18 cellular contexts compared by ENCODE assay signal in the genomic region with DNA sequence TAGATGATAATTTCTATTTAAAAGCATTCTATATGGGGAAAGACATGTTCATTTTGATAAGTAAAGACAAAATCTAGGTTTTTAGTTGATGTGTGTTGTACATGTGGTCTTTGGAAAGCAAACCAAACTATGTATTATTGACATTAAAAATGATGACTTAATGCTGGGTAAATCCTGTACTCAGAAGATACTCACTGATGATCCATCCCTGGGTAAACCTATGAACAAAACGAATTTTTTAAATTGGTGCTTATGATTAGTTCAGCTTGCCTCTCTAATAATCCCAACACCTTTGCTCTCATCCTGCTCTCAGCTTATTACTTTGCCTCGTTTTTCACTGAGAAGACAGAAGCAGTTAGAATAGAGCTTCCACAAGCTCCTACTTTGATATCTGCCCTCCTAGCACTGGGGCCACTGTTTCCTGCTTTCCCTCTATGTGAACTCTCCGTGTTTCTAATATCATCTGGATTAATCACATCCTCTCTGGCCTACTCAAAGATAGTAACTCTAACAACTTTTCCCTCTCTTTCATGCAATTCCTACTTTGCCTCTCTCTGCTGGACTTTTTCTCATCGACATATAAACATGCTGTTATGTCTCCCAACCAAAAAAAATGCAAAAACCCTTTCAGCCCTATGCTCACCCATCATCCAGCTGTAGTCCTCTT. TPM values are rescaled to one million over a fixed set of nuclear protein-coding genes. Genes with fewer than 3 reads are reported as not detected.
DNase-seq lines count a peak whose midpoint lies in the region; ATAC-seq, FAIRE-seq and TF ChIP-seq lines count a peak whose summit lies in the region.
"Had no signal": no experiment of that assay in that cellular context is flagged by ENCODE, and none has a peak within 500 bp of the region (broad histone marks: within the 10 kb centered on the region; RNA-seq: fewer than 3 reads in every experiment).

No MANE protein-coding gene starts in this region.

- TF ChIP-seq CTCF in astrocyte (IDR thresholded peaks at IDR 0.05; ENCODE audit: insufficient read depth, low read depth, low read length) (no peak), GM20000 (IDR thresholded peaks at IDR 0.05; ENCODE audit: extremely low read depth, missing control alignments) (no peak), hepatocyte (IDR thresholded peaks at IDR 0.05; ENCODE audit: poor library complexity) (no peak)

- H3K9me3 ChIP-seq in astrocyte (ENCODE audit: insufficient read depth, low read depth, low read length) (no peaks in the 10 kb centered on the region), hepatocyte (ENCODE audit: low read depth) (no peaks in the 10 kb centered on the region)
- H3K9me3 ChIP-seq: esophagus squamous epithelium, left lung had no signal

- H3K79me2 ChIP-seq in ACC112 (ENCODE audit: control insufficient read depth, insufficient read depth, low read length, unreplicated experiment) (peaks cover 7% of the 10 kb centered on the region), astrocyte (ENCODE audit: insufficient read depth, low read length) (peaks cover 10% of the 10 kb centered on the region), hepatocyte (no peaks in the 10 kb centered on the region)

- H4K20me1 ChIP-seq in astrocyte (ENCODE audit: insufficient read depth, low read length), result no peaks in the 10 kb centered on the region
- H4K20me1 ChIP-seq in hepatocyte (ENCODE audit: insufficient read depth, poor library complexity, severe bottlenecking), result no peaks in the 10 kb centered on the region

- H3K27ac ChIP-seq in ACC112 (ENCODE audit: low read depth, low read length) (peak overlapping the region; percentile 83), astrocyte (ENCODE audit: low read depth, low read length) (peak overlapping the region; percentile 84), hepatocyte (no peak overlapping the region)
- H3K27ac ChIP-seq: esophagus squamous epithelium, WERI-Rb-1 had no signal

- no peaks in the 10 kb centered on the region for H3K9me2 ChIP-seq in hepatocyte (replicated peaks; ENCODE audit: insufficient read depth)

- H3K4me3 Mint-ChIP-seq in astrocyte (ENCODE audit: unreplicated experiment), result no peak overlapping the region
- no peak overlapping the region for H3K4me3 Mint-ChIP-seq in T-helper 2 cell treated with Interferon-gamma antibody and Interleukin-4, amounts not matched to agents 5 μg/mL and 100 μg/mL, for 36 hours
- H3K4me3 Mint-ChIP-seq: stimulated activated naive B cell treated with anti-CD40 and anti-IgM and Interleukin-4, amounts not matched to agents 10 μg/mL and 1 μg/mL and 100 μg/mL, for 72 hours had no signal

- peaks cover 5% of the 10 kb centered on the region; the same call in 1 of the 2 replicates for H3K36me3 ChIP-seq in ACC112 (ENCODE audit: insufficient read depth, low read length)
- H3K36me3 ChIP-seq in astrocyte (ENCODE audit: insufficient read depth, low read length), result peaks cover 6% of the 10 kb centered on the region
- no peaks in the 10 kb centered on the region for H3K36me3 ChIP-seq in hepatocyte (replicated peaks; ENCODE audit: insufficient read depth, low read depth)
- H3K36me3 ChIP-seq: WERI-Rb-1 had no signal

- peak; percentile 39 for FAIRE-seq in astrocyte (lab: Jason Lieb, UNC)

- H3K4me1 ChIP-seq in ACC112 (ENCODE audit: control insufficient read depth, insufficient read depth, low read length, unreplicated experiment) (peaks cover 40% of the 10 kb centered on the region), astrocyte (ENCODE audit: insufficient read depth, low read length) (peaks cover 36% of the 10 kb centered on the region), hepatocyte (ENCODE audit: insufficient read depth) (no peaks in the 10 kb centered on the region)

- H3K9me3 Mint-ChIP-seq in astrocyte (ENCODE audit: unreplicated experiment), result peaks cover 2% of the 10 kb centered on the region
- H3K9me3 Mint-ChIP-seq in T-helper 2 cell treated with Interferon-gamma antibody and Interleukin-4, amounts not matched to agents 5 μg/mL and 100 μg/mL, for 36 hours, result no peaks in the 10 kb centered on the region
- H3K9me3 Mint-ChIP-seq: activated T-helper 2 cell treated with anti-CD3 and anti-CD28 coated beads, Interferon-gamma antibody, Interleukin-2, Interleukin-4, amounts not matched to agents 10 μg/mL and 5 μg/mL and 100 μg/mL, durations not matched to agents 14 hours and 24 hours and 36 hours; stimulated activated naive B cell treated with anti-CD40 and anti-IgM and Interleukin-4, amounts not matched to agents 10 μg/mL and 1 μg/mL and 100 μg/mL, for 72 hours had no signal

- H3K27me3 ChIP-seq in ACC112 (ENCODE audit: insufficient read depth, low read length) (no peaks in the 10 kb centered on the region), astrocyte (ENCODE audit: insufficient read depth, low read length) (no peaks in the 10 kb centered on the region), hepatocyte (no peaks in the 10 kb centered on the region)
- H3K27me3 ChIP-seq: esophagus squamous epithelium, left lung had no signal

- no peak for ATAC-seq in GM19324 (IDR thresholded peaks at IDR 0.05; ENCODE audit: low FRiP score, unreplicated experiment)
- ATAC-seq: left lung; stimulated activated naive B cell treated with anti-CD40 and anti-IgM and Interleukin-4, amounts not matched to agents 10 μg/mL and 1 μg/mL and 100 μg/mL, for 72 hours had no signal

- H2AFZ ChIP-seq in ACC112 (ENCODE audit: low read length, unreplicated experiment) (no peak overlapping the region), astrocyte (ENCODE audit: low read depth, low read length) (no peak overlapping the region), hepatocyte (no peak overlapping the region)

- H3K27ac Mint-ChIP-seq in astrocyte (ENCODE audit: unreplicated experiment), result peak overlapping the region; percentile 38
- H3K27ac Mint-ChIP-seq in T-helper 2 cell treated with Interferon-gamma antibody and Interleukin-4, amounts not matched to agents 5 μg/mL and 100 μg/mL, for 36 hours, result no peak overlapping the region
- H3K27ac Mint-ChIP-seq: activated T-helper 2 cell treated with anti-CD3 and anti-CD28 coated beads, Interferon-gamma antibody, Interleukin-2, Interleukin-4, amounts not matched to agents 10 μg/mL and 5 μg/mL and 100 μg/mL, durations not matched to agents 14 hours and 24 hours and 36 hours; stimulated activated naive B cell treated with anti-CD40 and anti-IgM and Interleukin-4, amounts not matched to agents 10 μg/mL and 1 μg/mL and 100 μg/mL, for 72 hours had no signal

- H3K9ac ChIP-seq in astrocyte (ENCODE audit: low read length), result peak overlapping the region; percentile 49

- WGBS in hepatocyte (ENCODE audit: low lambda C conversion rate, missing lambda C conversion rate), result 91% methylated on average over 4 of the region's 4 CpGs

- DNase-seq in HCEC 1CT (peak; percentile 86), astrocyte (ENCODE audit: low read depth) (peak; percentile 81), hepatic stellate cell (ENCODE audit: low spot score) (peak; percentile 71), GM20000 (ENCODE audit: low spot score) (no peak), hepatocyte (ENCODE audit: low spot score) (no peak)
- no peak for DNase-seq in T-helper 2 cell treated with Interferon-gamma antibody and Interleukin-4, amounts not matched to agents 5 μg/mL and 100 μg/mL, for 36 hours (ENCODE audit: low spot score)
- DNase-seq: amygdala; cortex of kidney; esophagus squamous epithelium; left lung; NCI-H1436 treated with DMSO at 0.1 percent for 48 hours; stimulated activated naive B cell treated with anti-CD40 and anti-IgM and Interleukin-4, amounts not matched to agents 10 μg/mL and 1 μg/mL and 100 μg/mL, for 72 hours; WERI-Rb-1 had no signal

- peaks cover 15% of the 10 kb centered on the region for H3K4me1 Mint-ChIP-seq in astrocyte (ENCODE audit: low read depth, unreplicated experiment)
- peaks cover 5% of the 10 kb centered on the region for H3K4me1 Mint-ChIP-seq in T-helper 2 cell treated with Interferon-gamma antibody and Interleukin-4, amounts not matched to agents 5 μg/mL and 100 μg/mL, for 36 hours (ENCODE audit: low read depth)

- H3K4me3 ChIP-seq in ACC112 (ENCODE audit: low read depth, low read length) (peak overlapping the region; percentile 20; the same call in 1 of the 2 replicates), astrocyte (ENCODE audit: insufficient read depth, low read depth, low read length) (no peak overlapping the region), hepatocyte (no peak overlapping the region)
- H3K4me3 ChIP-seq: esophagus squamous epithelium, left lung had no signal

- H3K27me3 Mint-ChIP-seq in astrocyte (ENCODE audit: low read depth, unreplicated experiment), result no peaks in the 10 kb centered on the region
- no peaks in the 10 kb centered on the region for H3K27me3 Mint-ChIP-seq in T-helper 2 cell treated with Interferon-gamma antibody and Interleukin-4, amounts not matched to agents 5 μg/mL and 100 μg/mL, for 36 hours (ENCODE audit: low read depth)
- H3K27me3 Mint-ChIP-seq: stimulated activated naive B cell treated with anti-CD40 and anti-IgM and Interleukin-4, amounts not matched to agents 10 μg/mL and 1 μg/mL and 100 μg/mL, for 72 hours had no signal

- peaks cover 15% of the 10 kb centered on the region for H3K36me3 Mint-ChIP-seq in astrocyte (ENCODE audit: low read depth, unreplicated experiment)
- H3K36me3 Mint-ChIP-seq in T-helper 2 cell treated with Interferon-gamma antibody and Interleukin-4, amounts not matched to agents 5 μg/mL and 100 μg/mL, for 36 hours (ENCODE audit: low read depth), result peaks cover 2% of the 10 kb centered on the region

- H3K4me2 ChIP-seq in astrocyte (ENCODE audit: low read length), result peak overlapping the region; percentile 70
- H3K4me2 ChIP-seq in hepatocyte, result no peak overlapping the region

RNA-seq across cellular contexts. Expression of gene RARRES1, which starts 29.3 kb away (rescaled TPM):
- 1.2 and 3.2 TPM in 2 replicates for total RNA-seq in astrocyte
- 73.1 and 90.3 TPM in 2 replicates for total RNA-seq in hepatocyte
- 36.9 and 40.7 TPM in 2 replicates for polyA plus RNA-seq in hepatocyte
- total RNA-seq: myocyte, NCI-H460 had no signal

RNA-seq across cellular contexts. Expression of gene LXN, which starts 30.5 kb away (rescaled TPM):
- total RNA-seq in astrocyte (18.1 and 24.0 TPM in 2 replicates), hepatocyte (19.6 and 26.6 TPM in 2 replicates)
- polyA plus RNA-seq in hepatocyte, result 21.3 and 24.8 TPM in 2 replicates
- total RNA-seq: myocyte had no signal

RNA-seq across cellular contexts. Expression of gene GFM1, which starts 58.6 kb away (rescaled TPM):
- 32.6 and 37.6 TPM in 2 replicates for total RNA-seq in astrocyte
- 60.0 and 64.9 TPM in 2 replicates for total RNA-seq in hepatocyte
- polyA plus RNA-seq in hepatocyte, result 26.9 and 28.0 TPM in 2 replicates

Comparison
In these comparisons a context has a peak if more than half of its experiments do, and no peak if none do; other contexts are left out.
1. DNase-seq: peak in HCEC 1CT (single experiment), astrocyte (single experiment) and hepatic stellate cell (single experiment); none in GM20000 (single experiment), hepatocyte (single experiment) and T-helper 2 cell treated with Interferon-gamma antibody and Interleukin-4, amounts not matched to agents 5 μg/mL and 100 μg/mL, for 36 hours (single experiment).
2. RNA of gene RARRES1, which starts 29.3 kb away (total RNA-seq): 73.1 to 90.3 TPM in hepatocyte; 1.2 to 3.2 TPM in astrocyte; every median in the first group is over 10 times any median in the second.